17 cellular contexts compared by ENCODE assay signal in genomic region chr6:149015224-149015876, GRCh38.
DNase-seq lines count a peak whose midpoint lies in the region; ATAC-seq and TF ChIP-seq lines count a peak whose summit lies in the region.
"Had no signal": no experiment of that assay in that cellular context is flagged by ENCODE, and none has a peak within 500 bp of the region (broad histone marks: within the 10 kb centered on the region; RNA-seq: fewer than 3 reads in every experiment).

No MANE protein-coding gene starts in this region.

- no peak overlapping the region for H3K27ac ChIP-seq in right atrium auricular region
- H3K27ac ChIP-seq: 22Rv1, lower lobe of right lung, spleen had no signal

- H3K27me3 ChIP-seq in right atrium auricular region = no peaks in the 10 kb centered on the region
- no peaks in the 10 kb centered on the region for H3K27me3 ChIP-seq in H7 (ENCODE audit: control insufficient read depth, insufficient read depth, low read length)
- H3K27me3 ChIP-seq: spleen had no signal

- no peak for TF ChIP-seq CTCF in right atrium auricular region (IDR thresholded peaks at IDR 0.05)

- DNase-seq in Right ventricle myocardium superior (no peak), right atrium auricular region (ENCODE audit: low spot score) (no peak), amniotic epithelial cell (ENCODE audit: low read depth) (peak; percentile 87), fibroblast of the conjunctiva (ENCODE audit: low read depth) (peak; percentile 44), occipital lobe (lab: John Stamatoyannopoulos, UW) (no peak), H7 (no peak)
- DNase-seq: activated CD4-positive, alpha-beta memory T cell treated with anti-CD3 and anti-CD28 coated beads, Interleukin-2, amount 10 ng/mL, durations not matched to agents 7 days and 5 days; activated effector memory CD4-positive, alpha-beta T cell treated with Interleukin-2 at 50 U/mL for 16 hours; KG1; lower lobe of right lung; NCI-H1436 treated with DMSO at 0.1 percent for 48 hours; NCI-H510A; RPMI8226; spleen had no signal

- ATAC-seq in Right ventricle myocardium superior (ENCODE audit: poor library complexity) = peak; percentile 11
- ATAC-seq in HG03045 (IDR thresholded peaks at IDR 0.05; ENCODE audit: unreplicated experiment) = no peak
- no peak for ATAC-seq in HG03442 (IDR thresholded peaks at IDR 0.05; ENCODE audit: unreplicated experiment)
- ATAC-seq: lower lobe of right lung had no signal

- H3K4me3 ChIP-seq in right atrium auricular region (no peak overlapping the region), H7 (ENCODE audit: insufficient read depth, low read depth, low read length) (no peak overlapping the region)
- H3K4me3 ChIP-seq: lower lobe of right lung, spleen had no signal

- H3K36me3 ChIP-seq in right atrium auricular region (no peaks in the 10 kb centered on the region), H7 (replicated peaks; ENCODE audit: control insufficient read depth, insufficient read depth, low read length) (0 out of 2 replicates have a peak, but pooled peaks cover 1% of the 10 kb centered on the region)

- no peaks in the 10 kb centered on the region for H3K9me3 ChIP-seq in right atrium auricular region
- H3K9me3 ChIP-seq: lower lobe of right lung, spleen had no signal

- intact Hi-C loops in Right ventricle myocardium superior (cut with DNase I) = no loop called here

- H3K4me1 ChIP-seq in right atrium auricular region = peaks cover 0 to 10% of the 10 kb centered on the region in 2 donors
- H3K4me1 ChIP-seq: lower lobe of right lung, spleen had no signal

Comparison
In these comparisons a context has a peak if more than half of its experiments do, and no peak if none do; other contexts are left out.
1. DNase-seq: peak in amniotic epithelial cell (single experiment) and fibroblast of the conjunctiva (single experiment); none in Right ventricle myocardium superior (single experiment), right atrium auricular region (single experiment), occipital lobe (single experiment) and H7 (single experiment).